In genomic region chr7:116284390-116284789, GRCh38 we compare ENCODE assay signal across 14 cellular contexts.
A peak's percentile ranks its signal among the peaks of the same experiment; 100 is the strongest.
DNase-seq lines count a peak whose midpoint lies in the region; ATAC-seq and TF ChIP-seq lines count a peak whose summit lies in the region.
"Had no signal": no experiment of that assay in that cellular context is flagged by ENCODE, and none has a peak within 500 bp of the region (broad histone marks: within the 10 kb centered on the region; RNA-seq: fewer than 3 reads in every experiment).

No MANE protein-coding gene starts in this region.

- 11% methylated on average over 3 of the region's 3 CpGs for WGBS in mammary epithelial cell (ENCODE audit: low coverage, missing lambda C conversion rate)

- DNase-seq in MCF 10A (ENCODE audit: unreplicated experiment) (peak; percentile 46), breast epithelium (ENCODE audit: low spot score in 2 of 2) (no peak), mammary epithelial cell (peak; percentile 71), left lung (no peak), hepatic stellate cell (ENCODE audit: low spot score) (no peak), NCI-H1048 (lab: John Stamatoyannopoulos, UW) (no peak), NCI-H345 (lab: John Stamatoyannopoulos, UW) (no peak)
- DNase-seq in stimulated activated CD4-positive, alpha-beta T cell treated with anti-CD3 and anti-CD28 coated beads, Interleukin-4, amount 100 ng/mL, for 4 hours, result no peak
- DNase-seq: H7, NCI-H146, NCI-H446, PC-9, Right ventricle myocardium superior had no signal

- no peak for TF ChIP-seq POLR2A in breast epithelium (IDR thresholded peaks at IDR 0.05)

- POLR2A ChIA-PET in MCF 10A (lab: Yijun Ruan, JAX), result interaction anchor here (0.6 to 2.3 kb wide), 10 partner anchors 12 to 838 kb away, joined by 3 to 27 read pairs (median 4); no protein-coding TSS in a partner anchor

- no peaks in the 10 kb centered on the region for H4K20me1 ChIP-seq in mammary epithelial cell (ENCODE audit: insufficient read depth, low read length)

- peak; percentile 50 for ATAC-seq in left lung

- no peaks in the 10 kb centered on the region for H3K27me3 ChIP-seq in breast epithelium
- H3K27me3 ChIP-seq in mammary epithelial cell (ENCODE audit: insufficient read depth, low read length), result no peaks in the 10 kb centered on the region
- H3K27me3 ChIP-seq in left lung, result no peaks in the 10 kb centered on the region

- H3K27ac Mint-ChIP-seq in MCF 10A (ENCODE audit: low read depth, unreplicated experiment), result peak overlapping the region; percentile 90

- no peaks in the 10 kb centered on the region for H3K36me3 Mint-ChIP-seq in MCF 10A (ENCODE audit: insufficient read depth, unreplicated experiment)

- H3K4me3 Mint-ChIP-seq in MCF 10A (ENCODE audit: unreplicated experiment), result no peak overlapping the region

- H3K9me3 Mint-ChIP-seq in MCF 10A (ENCODE audit: unreplicated experiment), result no peaks in the 10 kb centered on the region

- no peaks in the 10 kb centered on the region for H3K36me3 ChIP-seq in breast epithelium
- no peaks in the 10 kb centered on the region for H3K36me3 ChIP-seq in mammary epithelial cell (ENCODE audit: insufficient read depth, low read length)
- H3K36me3 ChIP-seq in left lung, result no peaks in the 10 kb centered on the region

- H3K4me2 ChIP-seq in mammary epithelial cell (ENCODE audit: insufficient read depth, low read depth, low read length), result peak overlapping the region; percentile 64
- H3K4me2 ChIP-seq: PC-9 had no signal

- H3K79me2 ChIP-seq in mammary epithelial cell (ENCODE audit: insufficient read depth, low read length), result no peaks in the 10 kb centered on the region

- no peak overlapping the region for H3K9ac ChIP-seq in mammary epithelial cell (ENCODE audit: insufficient read depth, low read length)

- H3K27ac ChIP-seq in breast epithelium, result no peak overlapping the region
- H3K27ac ChIP-seq in mammary epithelial cell (ENCODE audit: insufficient read depth, low read depth, low read length), result peak overlapping the region; percentile 78
- peak overlapping the region in 1 of 2 donors; percentile 26 for H3K27ac ChIP-seq in left lung
- H3K27ac ChIP-seq: C4-2B, PC-9 had no signal

- H2AFZ ChIP-seq in mammary epithelial cell (ENCODE audit: low read depth, low read length), result peak overlapping the region; percentile 5
- H2AFZ ChIP-seq: PC-9 had no signal

- H3K4me1 Mint-ChIP-seq in MCF 10A (ENCODE audit: insufficient read depth, unreplicated experiment), result peaks cover 40% of the 10 kb centered on the region

- H3K4me3 ChIP-seq in breast epithelium, result no peak overlapping the region
- no peak overlapping the region for H3K4me3 ChIP-seq in mammary epithelial cell (replicated peaks in 1 of 3; ENCODE audit: insufficient read depth in 1 of 3, low read depth in 2 of 3, low read length in 3 of 3)
- H3K4me3 ChIP-seq in left lung, result no peak overlapping the region
- H3K4me3 ChIP-seq: PC-9 had no signal

- no peak for TF ChIP-seq CTCF in MCF 10A (IDR thresholded peaks at IDR 0.05; ENCODE audit: unreplicated experiment)
- TF ChIP-seq CTCF in breast epithelium (IDR thresholded peaks at IDR 0.05), result no peak
- TF ChIP-seq CTCF in mammary epithelial cell (conservative IDR thresholded peaks at IDR 0.05 in 1 of 2, IDR thresholded peaks at IDR 0.05 in 1 of 2; ENCODE audit: extremely low read depth in 1 of 2, insufficient read depth in 1 of 2, low read depth in 1 of 2, low read length in 2 of 2), result no peak
- TF ChIP-seq CTCF in left lung (IDR thresholded peaks at IDR 0.05), result no peak

- in situ Hi-C loops in mammary epithelial cell (cut with MboI; ENCODE audit: low sequenced_read_pairs in 2 of 2), result no loop called here

- dilution Hi-C loops in mammary epithelial cell (cut with HindIII; ENCODE audit: low sequenced_read_pairs), result no loop called here

- H3K4me1 ChIP-seq in breast epithelium (no peaks in the 10 kb centered on the region), mammary epithelial cell (ENCODE audit: insufficient read depth, low read length) (peaks cover 32% of the 10 kb centered on the region), left lung (no peaks in the 10 kb centered on the region)

- H3K9me3 ChIP-seq in breast epithelium (no peaks in the 10 kb centered on the region), mammary epithelial cell (replicated peaks; ENCODE audit: insufficient read depth, low read length) (no peaks in the 10 kb centered on the region), left lung (no peaks in the 10 kb centered on the region)

- no TSS peak for BruUV-seq in MCF 10A (replicated peaks; lab: Mats Ljungman, UMichigan)
- BruUV-seq in mammary epithelial cell (replicated peaks; lab: Mats Ljungman, UMichigan), result no TSS peak

- H3K27me3 Mint-ChIP-seq in MCF 10A (ENCODE audit: insufficient read depth, unreplicated experiment), result no peaks in the 10 kb centered on the region

- intact Hi-C loops in MCF 10A (cut with micrococcal nuclease) (no loop called here), breast epithelium (cut with DNase I; ENCODE audit: low total_unique reads) (no loop called here), mammary epithelial cell (cut with micrococcal nuclease) (no loop called here), left lung (cut with DNase I) (no loop called here)

- CTCF ChIA-PET in MCF 10A (lab: Yijun Ruan, JAX), result interaction anchor here (0.6 to 2.3 kb wide), 6 partner anchors 12 to 211 kb away, joined by 3 to 5 read pairs (median 3); no protein-coding TSS in a partner anchor
- CTCF ChIA-PET in mammary epithelial cell (lab: Charles Lee; ENCODE audit: low non-redundant PET), result interaction anchor here (1.0 kb wide), 1 partner anchor 13 kb away, joined by 6 read pairs; no protein-coding TSS in a partner anchor

Comparison
In these comparisons a context has a peak if more than half of its experiments do, and no peak if none do; other contexts are left out.
1. DNase-seq: peak in MCF 10A (single experiment) and mammary epithelial cell (single experiment); none in breast epithelium (0 of 2), left lung (0 of 2), stimulated activated CD4-positive, alpha-beta T cell treated with anti-CD3 and anti-CD28 coated beads, Interleukin-4, amount 100 ng/mL, for 4 hours (0 of 2), hepatic stellate cell (single experiment), NCI-H1048 (single experiment) and NCI-H345 (single experiment).